21 cellular contexts compared by ENCODE assay signal in genomic region chr13:113788413-113789135, GRCh38. TPM values are rescaled to one million over a fixed set of nuclear protein-coding genes. Genes with fewer than 3 reads are reported as not detected.
"Had no signal": no experiment of that assay in that cellular context is flagged by ENCODE, and none has a peak within 500 bp of the region (broad histone marks: within the 10 kb centered on the region; RNA-seq: fewer than 3 reads in every experiment).

No MANE protein-coding gene starts in this region.

- FAIRE-seq: endothelial cell of umbilical vein, frontal cortex had no signal

- H3K36me3 ChIP-seq: left lung, sigmoid colon, tibial artery had no signal

- H2AFZ ChIP-seq: hepatocyte had no signal

- DNase-seq: activated CD4-positive, alpha-beta memory T cell treated with anti-CD3 and anti-CD28 coated beads for 36 hours; activated CD4-positive, alpha-beta T cell treated with anti-CD3 and anti-CD28 coated beads for 48 hours; activated gamma-delta T cell treated with Interleukin-2 at 50 U/mL for 16 hours; activated T-cell treated with anti-CD3 and anti-CD28 coated beads for 4 hours; caudate nucleus; dermis blood vessel endothelial cell; effector CD8-positive, alpha-beta T cell; glutamatergic neuron; kidney glomerular epithelial cell; sigmoid colon; stimulated activated CD4-positive, alpha-beta T cell treated with anti-CD3 and anti-CD28 coated beads, Interleukin-2, amount 100 ng/mL, for 48 hours; stimulated activated naive CD4-positive, alpha-beta T cell treated with Interleukin-2 at 50 U/mL for 16 hours; SW 1271; T-helper 17 cell had no signal

- ATAC-seq: left lung, T-helper 17 cell had no signal

- H3K9me3 ChIP-seq: esophagus muscularis mucosa, left lung, sigmoid colon, tibial artery had no signal

- H3K4me1 ChIP-seq: left lung, sigmoid colon, tibial artery had no signal

- H3K27ac ChIP-seq: esophagus muscularis mucosa, hepatocyte, left lung, sigmoid colon, tibial artery had no signal

- H3K79me2 ChIP-seq: hepatocyte had no signal

- H3K4me2 ChIP-seq: hepatocyte, smooth muscle cell had no signal

- H3K27me3 ChIP-seq: esophagus muscularis mucosa, left lung had no signal

- H3K4me3 ChIP-seq: esophagus muscularis mucosa, hepatocyte, left lung, sigmoid colon, smooth muscle cell, tibial artery had no signal

RNA-seq across cellular contexts. Expression of gene TMEM255B, which starts 29.5 kb away (rescaled TPM):
- total RNA-seq: frontal cortex had no signal
